In genomic region chr15:63504979-63505841, GRCh38 we compare ENCODE assay signal across 1 cellular context.
TF ChIP-seq lines count a peak whose summit lies in the region.

No MANE protein-coding gene starts in this region.

TF ChIP-seq in HEK293, 187 proteins besides CTCF, POLR2A, EP300 and RAD21 (continued from another document):
- TF ChIP-seq PRDM10 (tag by site-specific recombination; IDR thresholded peaks at IDR 0.05) (peak; percentile 29; the same call in 1 of the 2 replicates), PRDM4 (tag by site-specific recombination; IDR thresholded peaks at IDR 0.05) (peak; percentile 47; the same call in 1 of the 2 replicates), MZF1 (tag by site-specific recombination; IDR thresholded peaks at IDR 0.05; ENCODE audit: borderline replicate concordance) (no peak), ZNF221 (tag by site-specific recombination; IDR thresholded peaks at IDR 0.05; ENCODE audit: borderline replicate concordance) (no peak), ZNF132 (tag by site-specific recombination; IDR thresholded peaks at IDR 0.05; ENCODE audit: borderline replicate concordance) (no peak), SP7 (tag by site-specific recombination; IDR thresholded peaks at IDR 0.05) (0 out of 2 replicates have a peak, but pooled peaks have one; percentile 8), ZNF335 (tag by site-specific recombination; conservative IDR thresholded peaks at IDR 0.05) (peak; percentile 64), ZNF664 (tag by site-specific recombination; IDR thresholded peaks at IDR 0.05) (no peak), ZBTB8A (tag by site-specific recombination; IDR thresholded peaks at IDR 0.05) (peak; percentile 86), ZBTB7A (tag by site-specific recombination; IDR thresholded peaks at IDR 0.05; ENCODE audit: low read depth) (no peak), ZNF121 (tag by site-specific recombination; IDR thresholded peaks at IDR 0.05) (no peak), GLI4 (tag by site-specific recombination; IDR thresholded peaks at IDR 0.05) (no peak), SCRT1 (tag by site-specific recombination; IDR thresholded peaks at IDR 0.05; ENCODE audit: borderline replicate concordance) (no peak), ZEB2 (tag by site-specific recombination; IDR thresholded peaks at IDR 0.05) (no peak), ZBTB26 (tag by site-specific recombination; optimal IDR thresholded peaks at IDR 0.05) (peak; percentile 37), ZNF768 (tag by site-specific recombination; IDR thresholded peaks at IDR 0.05) (no peak), ZBTB20 (tag by site-specific recombination; IDR thresholded peaks at IDR 0.05) (0 out of 2 replicates have a peak, but pooled peaks have one; percentile 7)
